In genomic region chr1:27227765-27228164, GRCh38 we compare ENCODE assay signal across 29 cellular contexts.
"Had no signal": no experiment of that assay in that cellular context is flagged by ENCODE, and none has a peak within 500 bp of the region (broad histone marks: within the 10 kb centered on the region; RNA-seq: fewer than 3 reads in every experiment).

No MANE protein-coding gene starts in this region.

- H3K4me1 ChIP-seq: stomach, suprapubic skin, testis, thyroid gland, tibial artery, tibial nerve, transverse colon, upper lobe of left lung, upper lobe of right lung, uterus, vagina had no signal

- H3K9me3 Mint-ChIP-seq: stimulated activated effector memory CD8-positive, alpha-beta T cell treated with anti-CD3 and anti-CD28 coated beads, Interleukin-12 subunit alpha, Interleukin-12 subunit beta, amount 100 ng/mL, for 72 hours; stimulated activated memory B cell treated with anti-CD40 and anti-IgM and Interleukin-4, amounts not matched to agents 10 μg/mL and 1 μg/mL and 100 μg/mL, for 72 hours; stimulated activated naive CD8-positive, alpha-beta T cell treated with anti-CD3 and anti-CD28 coated beads, Interleukin-15, amount 100 ng/mL, for 72 hours; stimulated activated naive CD8-positive, alpha-beta T cell treated with anti-CD3 and anti-CD28 coated beads, Interleukin-15, Interleukin-2, amounts not matched to agents 100 ng/mL and 50 ng/mL, for 24 hours; type B pancreatic cell had no signal

- H3K4me3 Mint-ChIP-seq: stimulated activated effector memory CD8-positive, alpha-beta T cell treated with anti-CD3 and anti-CD28 coated beads, Interleukin-12 subunit alpha, Interleukin-12 subunit beta, amount 100 ng/mL, for 72 hours; stimulated activated memory B cell treated with anti-CD40 and anti-IgM and Interleukin-4, amounts not matched to agents 10 μg/mL and 1 μg/mL and 100 μg/mL, for 72 hours; stimulated activated naive B cell treated with anti-CD40 and anti-IgM and Interleukin-4, amounts not matched to agents 10 μg/mL and 1 μg/mL and 100 μg/mL, for 72 hours; stimulated activated naive CD8-positive, alpha-beta T cell treated with anti-CD3 and anti-CD28 coated beads, Interleukin-15, amount 100 ng/mL, for 72 hours; stimulated activated naive CD8-positive, alpha-beta T cell treated with anti-CD3 and anti-CD28 coated beads, Interleukin-15, Interleukin-2, amounts not matched to agents 100 ng/mL and 50 ng/mL, for 24 hours; type B pancreatic cell had no signal

- FAIRE-seq: urothelium cell line had no signal

- H3K27me3 ChIP-seq: stomach, suprapubic skin, testis, thyroid gland, tibial artery, tibial nerve, transverse colon, upper lobe of left lung, upper lobe of right lung, uterus, vagina had no signal

- DNase-seq: stimulated activated CD4-positive, alpha-beta T cell treated with anti-CD3 and anti-CD28 coated beads, Interleukin-2, amount 100 ng/mL, for 48 hours; stimulated activated CD4-positive, alpha-beta T cell treated with anti-CD3 and anti-CD28 coated beads, Interleukin-4, amount 100 ng/mL, for 1 hour; stimulated activated CD4-positive, alpha-beta T cell treated with anti-CD3 and anti-CD28 coated beads, Interleukin-4, amount 100 ng/mL, for 24 hours; stimulated activated CD4-positive, alpha-beta T cell treated with anti-CD3 and anti-CD28 coated beads, Interleukin-4, amount 100 ng/mL, for 4 hours; stimulated activated CD8-positive, alpha-beta memory T cell treated with anti-CD3 and anti-CD28 coated beads, Interleukin-4, amount 100 ng/mL, for 48 hours; stimulated activated naive B cell treated with anti-CD40 and anti-IgM and Interleukin-4, amounts not matched to agents 10 μg/mL and 1 μg/mL and 100 μg/mL, for 72 hours; stimulated activated naive CD4-positive, alpha-beta T cell; stimulated activated naive CD4-positive, alpha-beta T cell treated with Interleukin-2 at 50 U/mL for 16 hours; stimulated activated naive CD8-positive, alpha-beta T cell treated with anti-CD3 and anti-CD28 coated beads, Interleukin-15, amount 100 ng/mL, for 72 hours; stimulated activated naive CD8-positive, alpha-beta T cell treated with anti-CD3 and anti-CD28 coated beads, Interleukin-15, Interleukin-2, amounts not matched to agents 100 U/mL and 50 U/mL, for 24 hours; stomach; substantia nigra; testis; thyroid gland; tibial artery; transverse colon; trophoblast cell; upper lobe of left lung; upper lobe of right lung; uterus had no signal

- H3K27ac Mint-ChIP-seq: stimulated activated effector memory CD8-positive, alpha-beta T cell treated with anti-CD3 and anti-CD28 coated beads, Interleukin-12 subunit alpha, Interleukin-12 subunit beta, amount 100 ng/mL, for 72 hours; stimulated activated memory B cell treated with anti-CD40 and anti-IgM and Interleukin-4, amounts not matched to agents 10 μg/mL and 1 μg/mL and 100 μg/mL, for 72 hours; stimulated activated naive B cell treated with anti-CD40 and anti-IgM and Interleukin-4, amounts not matched to agents 10 μg/mL and 1 μg/mL and 100 μg/mL, for 72 hours; stimulated activated naive CD8-positive, alpha-beta T cell treated with anti-CD3 and anti-CD28 coated beads, Interleukin-15, amount 100 ng/mL, for 72 hours; stimulated activated naive CD8-positive, alpha-beta T cell treated with anti-CD3 and anti-CD28 coated beads, Interleukin-15, Interleukin-2, amounts not matched to agents 100 ng/mL and 50 ng/mL, for 24 hours; type B pancreatic cell had no signal

- H3K9me3 ChIP-seq: stomach, suprapubic skin, testis, thoracic aorta, thyroid gland, tibial artery, tibial nerve, transverse colon, upper lobe of left lung, upper lobe of right lung, uterus, vagina had no signal

- H3K27ac ChIP-seq: stomach, suprapubic skin, testis, thoracic aorta, thyroid gland, tibial artery, tibial nerve, transverse colon, upper lobe of left lung, upper lobe of right lung, uterus, vagina had no signal

- ATAC-seq: stimulated activated effector memory CD8-positive, alpha-beta T cell treated with anti-CD3 and anti-CD28 coated beads, Interleukin-12 subunit alpha, Interleukin-12 subunit beta, amount 100 ng/mL, for 72 hours; stimulated activated memory B cell treated with anti-CD40 and anti-IgM and Interleukin-4, amounts not matched to agents 10 μg/mL and 1 μg/mL and 100 μg/mL, for 72 hours; stimulated activated naive B cell treated with anti-CD40 and anti-IgM and Interleukin-4, amounts not matched to agents 10 μg/mL and 1 μg/mL and 100 μg/mL, for 72 hours; stimulated activated naive CD8-positive, alpha-beta T cell treated with anti-CD3 and anti-CD28 coated beads, Interleukin-15, amount 100 ng/mL, for 72 hours; stimulated activated naive CD8-positive, alpha-beta T cell treated with anti-CD3 and anti-CD28 coated beads, Interleukin-15, Interleukin-2, amounts not matched to agents 100 U/mL and 50 U/mL, for 24 hours; upper lobe of right lung had no signal

- H3K36me3 Mint-ChIP-seq: stimulated activated effector memory CD8-positive, alpha-beta T cell treated with anti-CD3 and anti-CD28 coated beads, Interleukin-12 subunit alpha, Interleukin-12 subunit beta, amount 100 ng/mL, for 72 hours; stimulated activated memory B cell treated with anti-CD40 and anti-IgM and Interleukin-4, amounts not matched to agents 10 μg/mL and 1 μg/mL and 100 μg/mL, for 72 hours; stimulated activated naive B cell treated with anti-CD40 and anti-IgM and Interleukin-4, amounts not matched to agents 10 μg/mL and 1 μg/mL and 100 μg/mL, for 72 hours; type B pancreatic cell had no signal

- H3K27me3 Mint-ChIP-seq: stimulated activated memory B cell treated with anti-CD40 and anti-IgM and Interleukin-4, amounts not matched to agents 10 μg/mL and 1 μg/mL and 100 μg/mL, for 72 hours; stimulated activated naive B cell treated with anti-CD40 and anti-IgM and Interleukin-4, amounts not matched to agents 10 μg/mL and 1 μg/mL and 100 μg/mL, for 72 hours; stimulated activated naive CD8-positive, alpha-beta T cell treated with anti-CD3 and anti-CD28 coated beads, Interleukin-15, amount 100 ng/mL, for 72 hours; stimulated activated naive CD8-positive, alpha-beta T cell treated with anti-CD3 and anti-CD28 coated beads, Interleukin-15, Interleukin-2, amounts not matched to agents 100 ng/mL and 50 ng/mL, for 24 hours; type B pancreatic cell had no signal

- H3K4me3 ChIP-seq: stomach, suprapubic skin, testis, thoracic aorta, thyroid gland, tibial artery, tibial nerve, transverse colon, upper lobe of left lung, upper lobe of right lung, uterus, vagina had no signal

- H3K36me3 ChIP-seq: stomach, suprapubic skin, thoracic aorta, thyroid gland, tibial artery, tibial nerve, transverse colon, upper lobe of left lung, upper lobe of right lung, uterus, vagina had no signal

- H3K4me1 Mint-ChIP-seq: stimulated activated effector memory CD8-positive, alpha-beta T cell treated with anti-CD3 and anti-CD28 coated beads, Interleukin-12 subunit alpha, Interleukin-12 subunit beta, amount 100 ng/mL, for 72 hours; stimulated activated memory B cell treated with anti-CD40 and anti-IgM and Interleukin-4, amounts not matched to agents 10 μg/mL and 1 μg/mL and 100 μg/mL, for 72 hours; stimulated activated naive B cell treated with anti-CD40 and anti-IgM and Interleukin-4, amounts not matched to agents 10 μg/mL and 1 μg/mL and 100 μg/mL, for 72 hours; stimulated activated naive CD8-positive, alpha-beta T cell treated with anti-CD3 and anti-CD28 coated beads, Interleukin-15, amount 100 ng/mL, for 72 hours had no signal
